In genomic region chr16:647173-647902, GRCh38 we compare ENCODE assay signal across 9 cellular contexts. TPM values are rescaled to one million over a fixed set of nuclear protein-coding genes. Genes with fewer than 3 reads are reported as not detected.
DNase-seq lines count a peak whose midpoint lies in the region; ATAC-seq, FAIRE-seq and TF ChIP-seq lines count a peak whose summit lies in the region.
"Had no signal": no experiment of that assay in that cellular context is flagged by ENCODE, and none has a peak within 500 bp of the region (broad histone marks: within the 10 kb centered on the region; RNA-seq: fewer than 3 reads in every experiment).

No MANE protein-coding gene starts in this region.

- no TSS peak for BruUV-seq in HCT116 (replicated peaks; lab: Mats Ljungman, UMichigan)

- H4K20me1 ChIP-seq in HCT116 (ENCODE audit: insufficient read depth) (no peaks in the 10 kb centered on the region), smooth muscle cell (ENCODE audit: low read depth) (no peaks in the 10 kb centered on the region)

- 93% methylated on average over 25 of the region's 25 CpGs for WGBS in smooth muscle cell (ENCODE audit: low lambda C conversion rate)
- WGBS in lower leg skin, 2 donors, result 78 to 86% methylated on average over 19 to 23 of the region's 25 CpGs

- H3K9me3 ChIP-seq in HCT116 (ENCODE audit: control insufficient read depth in 1 of 2, insufficient read depth in 1 of 2, low read depth in 1 of 2, low read length in 2 of 2) (no peaks in the 10 kb centered on the region), kidney (ENCODE audit: control insufficient read depth in 1 of 2, low read length in 2 of 2) (no peaks in the 10 kb centered on the region), smooth muscle cell (replicated peaks; ENCODE audit: low read depth) (no peaks in the 10 kb centered on the region), vagina (no peaks in the 10 kb centered on the region)

- H3K79me2 ChIP-seq in HCT116 (ENCODE audit: insufficient read depth, low read length), result peaks cover 40% of the 10 kb centered on the region
- H3K79me2 ChIP-seq in smooth muscle cell (ENCODE audit: low read depth), result peaks cover 14% of the 10 kb centered on the region

- H3K9me2 ChIP-seq in HCT116 (ENCODE audit: insufficient read depth), result no peaks in the 10 kb centered on the region

- H3K27me3 ChIP-seq in HCT116 (ENCODE audit: insufficient read depth, low read length), result no peaks in the 10 kb centered on the region
- H3K27me3 ChIP-seq in smooth muscle cell (ENCODE audit: low read depth), result no peaks in the 10 kb centered on the region
- H3K27me3 ChIP-seq in vagina, result no peaks in the 10 kb centered on the region

- H2AFZ ChIP-seq in HCT116 (ENCODE audit: low read depth, low read length, poor library complexity, severe bottlenecking) (no peak overlapping the region), smooth muscle cell (ENCODE audit: low read depth) (no peak overlapping the region)

- H3K9ac ChIP-seq in HCT116 (ENCODE audit: low read length), result peak overlapping the region; percentile 82
- H3K9ac ChIP-seq in kidney (ENCODE audit: low read length in 2 of 2), result peak overlapping the region in 1 of 2 donors; percentile 58
- H3K9ac ChIP-seq in smooth muscle cell (ENCODE audit: low read depth), result no peak overlapping the region

- TF ChIP-seq RAD21 in HCT116 (IDR thresholded peaks at IDR 0.05; ENCODE audit: low read depth), result no peak

- H3K4me1 ChIP-seq in HCT116 (ENCODE audit: control insufficient read depth in 1 of 2, insufficient read depth in 2 of 2, low read length in 2 of 2) (peaks cover 19 to 55% of the 10 kb centered on the region in 2 experiments), kidney (ENCODE audit: control insufficient read depth in 1 of 2, insufficient read depth in 1 of 2, low read depth in 1 of 2, low read length in 2 of 2) (peaks cover 12 to 40% of the 10 kb centered on the region in 2 donors), smooth muscle cell (ENCODE audit: low read depth) (peaks cover 16% of the 10 kb centered on the region), vagina (peaks cover 59% of the 10 kb centered on the region)

- peak overlapping the region; percentile 64 to 68 for H3K4me3 ChIP-seq in HCT116 (replicated peaks in 1 of 2; ENCODE audit: low read depth in 1 of 2, low read length in 2 of 2)
- H3K4me3 ChIP-seq in kidney (ENCODE audit: low read length in 2 of 2), result peak overlapping the region in 1 of 2 donors; percentile 35
- no peak overlapping the region for H3K4me3 ChIP-seq in smooth muscle cell
- H3K4me3 ChIP-seq in lower leg skin (ENCODE audit: low read depth, poor library complexity, severe bottlenecking), result no peak overlapping the region
- no peak overlapping the region for H3K4me3 ChIP-seq in vagina

- no peak for FAIRE-seq in kidney (lab: Jason Lieb, UNC)
- FAIRE-seq: endometrium had no signal

- POLR2A ChIA-PET in HCT116 (lab: Charles Lee), result no interaction called here
- POLR2A ChIA-PET in RWPE1 (lab: Yijun Ruan, JAX; ENCODE audit: low non-redundant PET), result no interaction called here

- intact Hi-C loops in HCT116 (cut with micrococcal nuclease), result no loop called here
- intact Hi-C loops in kidney (cut with DNase I), result no loop called here
- intact Hi-C loops in lower leg skin (cut with DNase I; ENCODE audit: low total_unique reads), result no loop called here
- intact Hi-C loops in vagina (cut with DNase I), result loop anchor here (10.0 kb wide), 1 partner anchor 263 kb away; the partner anchor contains the start of gene PGAP6

- CTCF ChIA-PET in HCT116 (lab: Charles Lee) (interaction anchor here (2.3 kb wide), 1 partner anchor 13 kb away, joined by 13 read pairs; no protein-coding TSS in a partner anchor), RWPE1 (lab: Yijun Ruan, JAX) (interaction anchor here (0.6 to 1.8 kb wide), 10 partner anchors 10 to 148 kb away, joined by 3 to 10 read pairs (median 4); partner anchors contain the start of gene WDR24)

- peak overlapping the region; percentile 84 for H3K4me2 ChIP-seq in HCT116 (ENCODE audit: low read length)
- H3K4me2 ChIP-seq in smooth muscle cell, result peak overlapping the region; percentile 100

- TF ChIP-seq POLR2A in HCT116 (IDR thresholded peaks at IDR 0.05; ENCODE audit: borderline replicate concordance, extremely low read depth, insufficient read depth, insufficient read length), result peak; percentile 19
- TF ChIP-seq POLR2A in lower leg skin (IDR thresholded peaks at IDR 0.05), result no peak
- TF ChIP-seq POLR2A in vagina (IDR thresholded peaks at IDR 0.05), result no peak

- H3K27ac ChIP-seq in HCT116 (ENCODE audit: low read depth, low read length), result peak overlapping the region; percentile 96
- peak overlapping the region; percentile 89 for H3K27ac ChIP-seq in RWPE1
- peak overlapping the region; percentile 65 to 78 for H3K27ac ChIP-seq in kidney (ENCODE audit: low read depth in 2 of 2, low read length in 2 of 2)
- H3K27ac ChIP-seq in smooth muscle cell (ENCODE audit: low read depth), result no peak overlapping the region
- H3K27ac ChIP-seq in vagina, result no peak overlapping the region

- DNase-seq in HCT116 (ENCODE audit: low read depth, low spot score), result no peak
- DNase-seq in RWPE1 (ENCODE audit: low spot score), result no peak
- no peak for DNase-seq in kidney
- no peak for DNase-seq in smooth muscle cell (lab: John Stamatoyannopoulos, UW; ENCODE audit: unreplicated experiment)
- DNase-seq in lower leg skin (ENCODE audit: low spot score in 2 of 2), result no peak
- no peak for DNase-seq in vagina (ENCODE audit: extremely low spot score in 2 of 2)

- H3K36me3 ChIP-seq in HCT116 (ENCODE audit: control insufficient read depth in 1 of 2, insufficient read depth in 2 of 2, low read length in 2 of 2), result no peaks in the 10 kb centered on the region
- H3K36me3 ChIP-seq in kidney (ENCODE audit: control insufficient read depth in 1 of 2, insufficient read depth in 2 of 2, low read length in 2 of 2), result no peaks in the 10 kb centered on the region
- H3K36me3 ChIP-seq in smooth muscle cell (ENCODE audit: low read depth), result no peaks in the 10 kb centered on the region
- H3K36me3 ChIP-seq in vagina, result no peaks in the 10 kb centered on the region

- ATAC-seq in HCT116 (no peak), GM18868 (IDR thresholded peaks at IDR 0.05; ENCODE audit: unreplicated experiment) (no peak)
- ATAC-seq: T-cell had no signal

- TF ChIP-seq CTCF in HCT116 (IDR thresholded peaks at IDR 0.05 in 2 of 3, conservative IDR thresholded peaks at IDR 0.05 in 1 of 3; ENCODE audit: borderline replicate concordance in 1 of 3, insufficient read depth in 1 of 3, low read depth in 2 of 3, low read length in 2 of 3), result no peak
- no peak for TF ChIP-seq CTCF in RWPE1 (conservative IDR thresholded peaks at IDR 0.05; ENCODE audit: low read depth)
- TF ChIP-seq CTCF in kidney (IDR thresholded peaks at IDR 0.05; ENCODE audit: borderline replicate concordance, extremely low read depth, insufficient read depth), result no peak
- no peak for TF ChIP-seq CTCF in smooth muscle cell (IDR thresholded peaks at IDR 0.05; ENCODE audit: borderline replicate concordance, insufficient read depth, poor library complexity, severe bottlenecking)
- TF ChIP-seq CTCF in lower leg skin (IDR thresholded peaks at IDR 0.05), result no peak
- TF ChIP-seq CTCF in vagina (IDR thresholded peaks at IDR 0.05), result no peak

- RAD21 ChIA-PET in HCT116 (lab: Charles Lee; ENCODE audit: low non-redundant PET in 1 of 2, low total read pairs in 2 of 2, uncharacterized antibody in 2 of 2, unreplicated experiment in 2 of 2), result no interaction called here

- H3F3A ChIP-seq in smooth muscle cell (ENCODE audit: low read depth), result peaks cover 6% of the 10 kb centered on the region

TF ChIP-seq in HCT116, 20 proteins besides CTCF, POLR2A, EP300 and RAD21 (continues in another document):
- TF ChIP-seq EZH2phosphoT487 (IDR thresholded peaks at IDR 0.05; ENCODE audit: borderline replicate concordance), result no peak
- TF ChIP-seq CEBPB (IDR thresholded peaks at IDR 0.05; ENCODE audit: low read depth), result no peak
- no peak for TF ChIP-seq SIN3A (IDR thresholded peaks at IDR 0.05; ENCODE audit: low read depth)
- TF ChIP-seq ZFX (IDR thresholded peaks at IDR 0.05), result no peak
- no peak for TF ChIP-seq EGR1 (IDR thresholded peaks at IDR 0.05; ENCODE audit: low read depth)
- TF ChIP-seq FOSL1 (IDR thresholded peaks at IDR 0.05; ENCODE audit: low read depth), result no peak
- TF ChIP-seq SP1 (IDR thresholded peaks at IDR 0.05; ENCODE audit: low read depth), result no peak
- no peak for TF ChIP-seq TCF7L2 (IDR thresholded peaks at IDR 0.05; ENCODE audit: borderline replicate concordance, extremely low read depth, insufficient read depth, insufficient read length)

RNA-seq across cellular contexts. Expression of gene WDR90, which starts 1.8 kb away (rescaled TPM):
- total RNA-seq in HCT116 (2021; ENCODE audit: unreplicated experiment) (73.7 TPM), kidney (51.6 TPM), smooth muscle cell (6.8 and 8.4 TPM in 2 replicates), lower leg skin (10 to 100 TPM; 11.1 to 32.1 (median 18.9) TPM), vagina (34.9 TPM)
- polyA plus RNA-seq in HCT116 (2012), result 45.4 and 47.6 TPM in 2 replicates
- polyA plus RNA-seq in kidney (ENCODE audit: insufficient read depth, low read depth, low replicate concordance) (10.6 TPM), smooth muscle cell (10.4 and 24.6 TPM in 2 replicates)

RNA-seq across cellular contexts. Expression of gene MCRIP2, which starts 5.7 kb away (rescaled TPM):
- total RNA-seq in HCT116 (2021; ENCODE audit: unreplicated experiment) (34.9 TPM), kidney (36.9 TPM), smooth muscle cell (7.7 and 11.9 TPM in 2 replicates), lower leg skin (10 to 100 TPM; 10.5 to 31.3 (median 23.2) TPM), vagina (27.0 TPM)
- polyA plus RNA-seq in HCT116 (2012), result 36.7 and 37.1 TPM in 2 replicates
- polyA plus RNA-seq in kidney (ENCODE audit: insufficient read depth, low read depth, low replicate concordance) (265 TPM), smooth muscle cell (34.7 and 45.8 TPM in 2 replicates)

RNA-seq across cellular contexts. Expression of gene METTL26, which starts 11.2 kb away (rescaled TPM):
- 85.7 TPM for total RNA-seq in HCT116 (2021; ENCODE audit: unreplicated experiment)
- polyA plus RNA-seq in HCT116 (2012), result 120 and 130 TPM in 2 replicates
- 44.2 TPM for total RNA-seq in kidney
- polyA plus RNA-seq in kidney (ENCODE audit: insufficient read depth, low read depth, low replicate concordance), result 183 TPM
- total RNA-seq in smooth muscle cell, result 134 and 158 TPM in 2 replicates
- 227 and 238 TPM in 2 replicates for polyA plus RNA-seq in smooth muscle cell
- total RNA-seq in lower leg skin, result 100 to 1,000 TPM; 108 to 161 (median 111) TPM
- 187 TPM for total RNA-seq in vagina

RNA-seq across cellular contexts. Expression of gene WFIKKN1, which starts 16.6 kb away (rescaled TPM):
- 0.47 TPM for total RNA-seq in HCT116 (2021; ENCODE audit: unreplicated experiment)
- 0.17 and 0.26 TPM in 2 replicates for polyA plus RNA-seq in HCT116 (2012)
- total RNA-seq in kidney, result 0.69 TPM
- 1.8 TPM for polyA plus RNA-seq in kidney (ENCODE audit: insufficient read depth, low read depth, low replicate concordance)
- 1.5 TPM in 1 of 2 replicates, not detected in the other for total RNA-seq in smooth muscle cell
- 0.77 and 0.83 TPM in 2 replicates for polyA plus RNA-seq in smooth muscle cell
- total RNA-seq in lower leg skin, result 1 to 10 TPM; 1.3 to 5.0 (median 2.8) TPM
- total RNA-seq in vagina, result 3.2 TPM

RNA-seq across cellular contexts. Expression of gene RHOT2, which starts 20.6 kb away (rescaled TPM):
- total RNA-seq in HCT116 (2021; ENCODE audit: unreplicated experiment) (98.5 TPM), kidney (117 TPM), smooth muscle cell (41.4 and 44.5 TPM in 2 replicates), lower leg skin (10 to 100 TPM; 36.1 to 86.7 (median 58.7) TPM), vagina (91.1 TPM)
- 62.9 and 63.5 TPM in 2 replicates for polyA plus RNA-seq in HCT116 (2012)
- polyA plus RNA-seq in kidney (ENCODE audit: insufficient read depth, low read depth, low replicate concordance) (90.5 TPM), smooth muscle cell (148 and 152 TPM in 2 replicates)

Comparison
In these comparisons a context has a peak if more than half of its experiments do, and no peak if none do; other contexts are left out.
1. H3K27ac ChIP-seq: peak in HCT116 (single experiment), RWPE1 (single experiment) and kidney (2 of 2); none in smooth muscle cell (single experiment) and vagina (single experiment).
2. H3K4me3 ChIP-seq: peak in HCT116 (2 of 2); none in smooth muscle cell (single experiment), lower leg skin (single experiment) and vagina (0 of 2).